ENCODE assay signal across 8 cellular contexts in the genomic region with DNA sequence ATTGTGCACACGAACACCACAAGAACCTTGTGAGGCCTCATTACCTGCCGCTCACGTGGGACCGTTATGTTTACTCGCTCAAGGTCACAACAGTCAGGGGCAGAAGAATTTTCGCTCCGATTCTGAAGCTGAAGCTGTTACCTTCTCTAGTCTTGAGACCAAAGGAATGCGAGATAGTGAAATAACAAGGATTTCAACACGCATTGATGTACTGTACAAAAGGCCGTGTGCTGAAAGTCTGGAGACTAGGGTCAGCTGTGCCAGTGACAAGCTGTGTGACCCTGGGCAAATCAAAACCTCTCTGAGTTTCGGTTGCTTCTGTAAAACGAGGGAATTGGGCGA. TPM values are rescaled to one million over a fixed set of nuclear protein-coding genes. Genes with fewer than 3 reads are reported as not detected.
DNase-seq lines count a peak whose midpoint lies in the region; ATAC-seq, FAIRE-seq and TF ChIP-seq lines count a peak whose summit lies in the region.

No MANE protein-coding gene starts in this region.

- peak overlapping the region; percentile 95 for H3K9ac ChIP-seq in mesenchymal stem cell (ENCODE audit: low read length)

- H3K27ac Mint-ChIP-seq in T-helper 17 cell, result peak overlapping the region; percentile 98

- H3K27me3 ChIP-seq in bronchial epithelial cell (ENCODE audit: control insufficient read depth, insufficient read depth, low read length) (no peaks in the 10 kb centered on the region), mesenchymal stem cell (ENCODE audit: control insufficient read depth in 1 of 2, insufficient read depth in 1 of 2, low read length in 2 of 2) (no peaks in the 10 kb centered on the region), stomach (no peaks in the 10 kb centered on the region)

- TF ChIP-seq POLR2A in stomach (IDR thresholded peaks at IDR 0.05), result no peak

- no peak overlapping the region for H2AK5ac ChIP-seq in mesenchymal stem cell (ENCODE audit: low read length, severe bottlenecking)

- H3K4me1 Mint-ChIP-seq in T-helper 17 cell, result peaks cover 28% of the 10 kb centered on the region

- H3K27me3 Mint-ChIP-seq in T-helper 17 cell, result no peaks in the 10 kb centered on the region

- H3K9me3 ChIP-seq in T-helper 17 cell (ENCODE audit: control insufficient read depth, low read length, poor library complexity, severe bottlenecking) (no peaks in the 10 kb centered on the region), mesenchymal stem cell (ENCODE audit: control insufficient read depth, low read length) (peaks cover 7% of the 10 kb centered on the region), stomach (peaks cover 0 to 20% (median 3%) of the 10 kb centered on the region in 4 donors)

- peak overlapping the region; percentile 98 for H4K8ac ChIP-seq in mesenchymal stem cell (ENCODE audit: low read length)

- FAIRE-seq in bronchial epithelial cell (lab: Jason Lieb, UNC), result no peak

- H3K4me3 ChIP-seq in bronchial epithelial cell (ENCODE audit: low read depth, low read length) (peak overlapping the region; percentile 74), mesenchymal stem cell (ENCODE audit: insufficient read depth in 1 of 2, low read depth in 1 of 2, low read length in 2 of 2) (peak overlapping the region; percentile 86 to 87), stomach (peak overlapping the region; percentile 66 to 90 (median 72))

- H3K4me1 ChIP-seq in mesenchymal stem cell (ENCODE audit: control insufficient read depth, insufficient read depth, low read depth, low read length) (peaks cover 4% of the 10 kb centered on the region), stomach (peaks cover 10 to 40% (median 30%) of the 10 kb centered on the region in 4 donors)

- ATAC-seq in GM18498 (IDR thresholded peaks at IDR 0.05; ENCODE audit: unreplicated experiment) (peak; percentile 27), HG02885 (IDR thresholded peaks at IDR 0.05; ENCODE audit: poor library complexity, unreplicated experiment) (peak; percentile 28), T-helper 17 cell (peak; percentile 64)

- peak overlapping the region; percentile 81 to 100 for H3K18ac ChIP-seq in mesenchymal stem cell (ENCODE audit: low read depth in 1 of 2, low read length in 2 of 2)

- H2AFZ ChIP-seq in mesenchymal stem cell (ENCODE audit: low read depth, low read length), result peak overlapping the region; percentile 83

- no peak overlapping the region for H4K91ac ChIP-seq in mesenchymal stem cell (ENCODE audit: low read length)

- H3K36me3 Mint-ChIP-seq in T-helper 17 cell (ENCODE audit: low read depth), result no peaks in the 10 kb centered on the region

- TF ChIP-seq CTCF in bronchial epithelial cell (IDR thresholded peaks at IDR 0.05; ENCODE audit: insufficient read depth, low read length, severe bottlenecking) (no peak), stomach (IDR thresholded peaks at IDR 0.05) (no peak)

- no peak overlapping the region for H3K23ac ChIP-seq in mesenchymal stem cell (ENCODE audit: low read length in 2 of 2)

- peak overlapping the region; percentile 96 for H3K4me3 Mint-ChIP-seq in T-helper 17 cell

- no peaks in the 10 kb centered on the region for H3K36me3 ChIP-seq in bronchial epithelial cell (ENCODE audit: control insufficient read depth, insufficient read depth, low read length)
- H3K36me3 ChIP-seq in mesenchymal stem cell (ENCODE audit: control insufficient read depth in 1 of 2, insufficient read depth in 2 of 2, low read depth in 1 of 2, low read length in 2 of 2), result no peaks in the 10 kb centered on the region
- no peaks in the 10 kb centered on the region for H3K36me3 ChIP-seq in stomach

- H3K4ac ChIP-seq in mesenchymal stem cell (ENCODE audit: low read depth in 1 of 2, low read length in 2 of 2), result peak overlapping the region in 1 of 2 experiments; percentile 95

- H3K14ac ChIP-seq in mesenchymal stem cell (ENCODE audit: low read length in 2 of 2), result peak overlapping the region in 1 of 2 experiments; percentile 0

- peak overlapping the region; percentile 39 for H2BK120ac ChIP-seq in mesenchymal stem cell (ENCODE audit: low read depth, low read length)

- TF ChIP-seq EP300 in stomach (IDR thresholded peaks at IDR 0.05), result no peak

- no peak overlapping the region for H2BK15ac ChIP-seq in mesenchymal stem cell (ENCODE audit: low read depth, poor library complexity, severe bottlenecking)

- no peak overlapping the region for H2BK5ac ChIP-seq in mesenchymal stem cell (ENCODE audit: low read depth, low read length, poor library complexity, severe bottlenecking)

- no peak overlapping the region for H3K27ac ChIP-seq in mesenchymal stem cell (ENCODE audit: low read length, poor library complexity, severe bottlenecking)
- H3K27ac ChIP-seq in stomach, result peak overlapping the region; percentile 94 to 98 (median 96)

- WGBS in mesenchymal stem cell, result 60% methylated on average over 13 of the region's 13 CpGs
- 1 to 6% (median 2%) methylated on average over 13 of the region's 13 CpGs for WGBS in stomach, 5 donors

- peak overlapping the region; percentile 67 for H3K4me2 ChIP-seq in mesenchymal stem cell (ENCODE audit: low read length, poor library complexity, severe bottlenecking)

- H2BK12ac ChIP-seq in mesenchymal stem cell (ENCODE audit: low read length in 2 of 2), result peak overlapping the region in 1 of 2 experiments; percentile 46

- DNase-seq in T-helper 17 cell, result peak in 2 of 3 donors; percentile 32 to 34
- no peak for DNase-seq in bronchial epithelial cell (ENCODE audit: low read depth)
- DNase-seq in mesenchymal stem cell, result peak; percentile 22
- DNase-seq in stomach, result no peak
- no peak for DNase-seq in NOMO-1 treated with dmso at 0.1 percent for 144 hours (lab: John Stamatoyannopoulos, UW; ENCODE audit: unreplicated experiment)
- DNase-seq in NAMALWA (ENCODE audit: low spot score), result no peak

- intact Hi-C loops in stomach (cut with DNase I; ENCODE audit: low total_unique reads), result loop anchor here (10.0 kb wide), 1 partner anchor 121 kb away; no protein-coding TSS in a partner anchor

- peaks cover 4% of the 10 kb centered on the region for H3K79me1 ChIP-seq in mesenchymal stem cell (replicated peaks; ENCODE audit: low read length, poor library complexity, severe bottlenecking)

RNA-seq across cellular contexts. Expression of a gene that starts 0.6 kb away (rescaled TPM):
- total RNA-seq in T-helper 17 cell (10 to 100 TPM; 12.7 to 15.1 TPM), bronchial epithelial cell (1.8 and 1.9 TPM in 2 replicates), stomach (10 to 100 TPM in 2 of 5 donors, under 1 TPM in 1, not detected in 2; 0.89 to 18.7 (median 14.6) TPM)
- polyA plus RNA-seq in mesenchymal stem cell (2013, experiment 1 of 2), result 1.2 TPM
- polyA plus RNA-seq in mesenchymal stem cell (2013, experiment 2 of 2), result 1.1 TPM
- polyA plus RNA-seq in stomach, result 1 to 10 TPM in 2 of 3 donors, under 1 TPM in 1; 0.60 to 2.0 (median 1.1) TPM

Comparison
In these comparisons a context has a peak if more than half of its experiments do, and no peak if none do; other contexts are left out.
1. DNase-seq: peak in T-helper 17 cell (2 of 3) and mesenchymal stem cell (single experiment); none in bronchial epithelial cell (single experiment), stomach (single experiment), NOMO-1 treated with dmso at 0.1 percent for 144 hours (single experiment) and NAMALWA (single experiment).
2. Peak in every context shown above with its lines, with median percentiles within 50 percentile points of each other: ATAC-seq and H3K4me3 ChIP-seq.